Comparison of ENCODE assay signal across 12 cellular contexts in the genomic region with DNA sequence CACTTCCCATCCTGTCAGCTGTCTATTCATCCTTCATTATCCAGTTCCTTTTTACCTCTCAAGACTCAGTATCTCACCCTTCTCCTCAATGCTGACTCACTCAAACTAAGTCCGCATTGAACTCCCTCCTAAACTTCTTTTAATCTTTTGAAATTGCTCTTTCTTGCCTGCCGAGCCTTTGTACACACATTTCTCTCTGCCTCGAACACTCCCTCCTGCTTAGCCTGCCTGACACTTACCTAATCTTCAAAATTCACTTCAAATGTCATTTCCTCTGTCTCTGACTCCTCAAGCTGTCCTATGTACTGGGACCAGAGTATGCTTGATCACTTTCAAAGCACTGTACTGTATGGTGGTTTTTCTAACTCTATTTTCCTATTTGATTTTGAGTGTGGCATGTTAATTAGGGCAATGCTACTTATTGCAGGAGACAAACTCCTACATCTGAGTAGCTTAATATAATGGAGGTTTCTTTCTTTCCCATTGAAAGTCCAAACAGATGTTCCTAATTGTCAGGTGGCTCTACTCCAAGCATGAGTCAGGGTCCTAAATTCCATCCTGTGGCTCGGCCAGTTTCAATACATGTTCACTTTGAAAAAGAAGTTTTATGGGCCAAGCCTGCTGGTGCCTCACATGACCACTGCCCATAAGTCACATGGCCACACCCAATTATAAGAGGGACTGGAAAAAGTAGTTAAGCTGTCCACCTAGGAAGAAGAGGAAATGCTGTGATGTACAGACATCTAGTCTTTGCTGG.
DNase-seq lines count a peak whose midpoint lies in the region; ATAC-seq, FAIRE-seq and TF ChIP-seq lines count a peak whose summit lies in the region.
"Had no signal": no experiment of that assay in that cellular context is flagged by ENCODE, and none has a peak within 500 bp of the region (broad histone marks: within the 10 kb centered on the region; RNA-seq: fewer than 3 reads in every experiment).

No MANE protein-coding gene starts in this region.

- 9% methylated on average over 4 of the region's 4 CpGs for WGBS in K562 (ENCODE audit: insufficient coverage, low coverage, missing lambda C conversion rate)

- peak; percentile 72 for ATAC-seq in K562
- no peak for ATAC-seq in HG02759 (IDR thresholded peaks at IDR 0.05; ENCODE audit: unreplicated experiment)
- ATAC-seq: GM12878 had no signal

- no peaks in the 10 kb centered on the region for H4K20me1 ChIP-seq in K562 (replicated peaks; ENCODE audit: control insufficient read depth, insufficient read depth, low read length)

- TF ChIP-seq POLR2A in K562 (conservative IDR thresholded peaks at IDR 0.05), result no peak

- H3K79me2 ChIP-seq in K562 (ENCODE audit: control insufficient read depth, insufficient read depth, low read length), result no peaks in the 10 kb centered on the region

- peak; percentile 15 for FAIRE-seq in K562 (lab: Jason Lieb, UNC)
- FAIRE-seq: GM12878 had no signal

- H3K36me3 ChIP-seq in K562 (ENCODE audit: control insufficient read depth, insufficient read depth, low read length) (no peaks in the 10 kb centered on the region), tibial artery (no peaks in the 10 kb centered on the region)

- TF ChIP-seq CTCF in HFF-Myc (IDR thresholded peaks at IDR 0.05; ENCODE audit: low read depth, low read length, missing control alignments), result no peak
- no peak for TF ChIP-seq CTCF in K562 (IDR thresholded peaks at IDR 0.05 in 2 of 3, conservative IDR thresholded peaks at IDR 0.05 in 1 of 3; ENCODE audit: insufficient read depth in 2 of 3, low read depth in 1 of 3, low read length in 3 of 3)
- no peak for TF ChIP-seq CTCF in tibial artery (IDR thresholded peaks at IDR 0.05)
- TF ChIP-seq CTCF in GM10248 (IDR thresholded peaks at IDR 0.05; ENCODE audit: control extremely low read depth, extremely low read depth, low read depth, missing control alignments), result no peak

- TF ChIP-seq EP300 in K562 (IDR thresholded peaks at IDR 0.05; ENCODE audit: low read length), result no peak

- no peaks in the 10 kb centered on the region for H3K27me3 ChIP-seq in K562 (ENCODE audit: control insufficient read depth in 2 of 2, insufficient read depth in 2 of 2, low read length in 2 of 2)
- no peaks in the 10 kb centered on the region for H3K27me3 ChIP-seq in tibial artery

- peak overlapping the region; percentile 78 for H2AFZ ChIP-seq in K562 (ENCODE audit: low read depth, low read length)

- peak; percentile 98 for DNase-seq in HFF-Myc (ENCODE audit: extremely low read depth, low read depth)
- no peak for DNase-seq in K562 (ENCODE audit: extremely low read depth in 1 of 4, low spot score in 3 of 4)
- peak; percentile 19 for DNase-seq in kidney tubule cell (ENCODE audit: low spot score)
- peak in 1 of 2 donors; percentile 40 for DNase-seq in tibial artery
- DNase-seq in GM10248 (ENCODE audit: extremely low spot score), result no peak
- no peak for DNase-seq in SK-N-DZ (ENCODE audit: low spot score)
- no peak for DNase-seq in UCSD-AML1 (lab: John Stamatoyannopoulos, UW; ENCODE audit: unreplicated experiment)
- DNase-seq: activated naive CD4-positive, alpha-beta T cell treated with Interleukin-2 at 50 U/mL for 16 hours; NCI-H1436; T-helper 1 cell had no signal

- CTCF ChIA-PET in K562 (lab: Yijun Ruan, JAX; ENCODE audit: low intra/inter-chr PET ratio), result interaction anchor here (0.6 kb wide), 1 partner anchor 205 kb away, joined by 3 read pairs; no protein-coding TSS in a partner anchor
- CTCF ChIA-PET in GM10248 (lab: Yijun Ruan, JAX), result interaction anchor here (1.3 kb wide), 1 partner anchor 172 kb away, joined by 4 read pairs; no protein-coding TSS in a partner anchor

- H3K4me3 ChIP-seq in HFF-Myc (replicated peaks; ENCODE audit: low read depth, low read length) (0 out of 2 replicates have a peak overlapping the region, but pooled peaks have one; percentile 0), K562 (no peak overlapping the region), tibial artery (no peak overlapping the region)
- H3K4me3 ChIP-seq: GM12878 had no signal

- TF ChIP-seq RAD21 in K562 (CRISPR knock-in tag; conservative IDR thresholded peaks at IDR 0.05 in 1 of 2, IDR thresholded peaks at IDR 0.05 in 1 of 2), result no peak

- H3K4me1 ChIP-seq in K562 (replicated peaks in 1 of 2; ENCODE audit: control insufficient read depth in 2 of 2, insufficient read depth in 2 of 2, low read length in 2 of 2) (peaks cover 0 to 10% of the 10 kb centered on the region in 2 experiments; a peak in 2 of 5 replicates), tibial artery (peaks cover 0 to 20% (median 6%) of the 10 kb centered on the region in 4 donors)

- BruUV-seq in K562 (replicated peaks; lab: Mats Ljungman, UMichigan), result no TSS peak

- in situ Hi-C loops in K562 (cut with MboI), result no loop called here

- H3K4me2 ChIP-seq in K562 (ENCODE audit: insufficient read depth, low read length), result peak overlapping the region; percentile 17; the same call in 1 of the 2 replicates

- H3K27ac ChIP-seq in K562 (ENCODE audit: extremely low read depth, low read depth, low read length) (peak overlapping the region; percentile 45; the same call in 2 of the 3 replicates), tibial artery (peak overlapping the region; percentile 31 to 52)

- H3K9me3 ChIP-seq in K562 (replicated peaks; ENCODE audit: control insufficient read depth, insufficient read depth, low read depth, low read length) (no peaks in the 10 kb centered on the region), tibial artery (no peaks in the 10 kb centered on the region)

- POLR2A ChIA-PET in K562 (lab: Yijun Ruan, JAX), result interaction anchor here (1.0 to 1.4 kb wide), 2 partner anchors 168 to 173 kb away, joined by 3 to 9 read pairs; no protein-coding TSS in a partner anchor
- POLR2A ChIA-PET in GM10248 (lab: Yijun Ruan, JAX), result no interaction called here

- peak overlapping the region in 1 of 2 experiments; percentile 1; a peak in 1 of 4 replicates for H3K9ac ChIP-seq in K562 (ENCODE audit: insufficient read depth in 1 of 2, low read depth in 2 of 2, low read length in 2 of 2)

- H3K9me1 ChIP-seq in K562 (ENCODE audit: control insufficient read depth, insufficient read depth, low read length), result no peaks in the 10 kb centered on the region

- intact Hi-C loops in K562 (cut with micrococcal nuclease) (no loop called here), tibial artery (cut with DNase I; ENCODE audit: low total_unique reads) (loop anchor here (10.0 kb wide), 1 partner anchor 172 kb away; a partner anchor contains a TSS)

TF ChIP-seq in K562, 482 proteins besides CTCF, POLR2A, EP300 and RAD21 (continues in another document):
- TF ChIP-seq ZNF830 (CRISPR knock-in tag; IDR thresholded peaks at IDR 0.05) (no peak), SPI1 (IDR thresholded peaks at IDR 0.05; ENCODE audit: borderline replicate concordance, low read depth, low read length) (peak; percentile 45; the same call in 1 of the 2 replicates), RAD51 (IDR thresholded peaks at IDR 0.05; ENCODE audit: borderline replicate concordance, low read depth) (peak; percentile 88)
- TF ChIP-seq, protein P1, sequence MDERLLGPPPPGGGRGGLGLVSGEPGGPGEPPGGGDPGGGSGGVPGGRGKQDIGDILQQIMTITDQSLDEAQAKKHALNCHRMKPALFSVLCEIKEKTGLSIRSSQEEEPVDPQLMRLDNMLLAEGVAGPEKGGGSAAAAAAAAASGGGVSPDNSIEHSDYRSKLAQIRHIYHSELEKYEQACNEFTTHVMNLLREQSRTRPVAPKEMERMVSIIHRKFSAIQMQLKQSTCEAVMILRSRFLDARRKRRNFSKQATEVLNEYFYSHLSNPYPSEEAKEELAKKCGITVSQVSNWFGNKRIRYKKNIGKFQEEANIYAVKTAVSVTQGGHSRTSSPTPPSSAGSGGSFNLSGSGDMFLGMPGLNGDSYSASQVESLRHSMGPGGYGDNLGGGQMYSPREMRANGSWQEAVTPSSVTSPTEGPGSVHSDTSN (CRISPR knock-in tag; IDR thresholded peaks at IDR 0.05; ENCODE audit: low read depth), result no peak
- TF ChIP-seq, protein P1 (tag; conservative IDR thresholded peaks at IDR 0.05; ENCODE audit: low read depth), result 0 out of 2 replicates have a peak, but pooled peaks have one; percentile 15

Comparison
In these comparisons a context has a peak if more than half of its experiments do, and no peak if none do; other contexts are left out.
1. DNase-seq: peak in HFF-Myc (single experiment) and kidney tubule cell (single experiment); none in K562 (0 of 4), GM10248 (single experiment), SK-N-DZ (single experiment) and UCSD-AML1 (single experiment).